In the genomic region with DNA sequence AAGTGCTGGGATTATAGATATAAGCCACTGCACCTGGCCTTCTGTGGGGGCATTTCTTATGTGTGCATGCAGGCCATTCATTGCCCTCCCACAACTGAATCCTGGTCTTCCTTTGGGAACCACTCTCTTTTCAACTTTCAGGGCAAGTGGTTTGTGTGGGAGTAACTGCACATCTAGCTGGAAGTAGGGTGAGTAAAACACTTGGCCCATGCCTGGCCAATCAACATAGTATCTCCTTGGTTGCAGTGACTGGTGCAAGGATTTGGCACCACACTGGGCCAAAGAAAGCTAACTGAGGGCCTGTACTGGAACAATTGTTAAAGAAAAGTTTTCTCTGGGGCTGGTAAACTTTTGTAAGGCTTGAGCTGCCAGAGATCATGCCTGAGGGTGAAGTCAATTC, we compare ENCODE assay signal across 23 cellular contexts.
DNase-seq lines count a peak whose midpoint lies in the region; ATAC-seq and TF ChIP-seq lines count a peak whose summit lies in the region.
"Had no signal": no experiment of that assay in that cellular context is flagged by ENCODE, and none has a peak within 500 bp of the region (broad histone marks: within the 10 kb centered on the region; RNA-seq: fewer than 3 reads in every experiment).

No MANE protein-coding gene starts in this region.

- no peaks in the 10 kb centered on the region for H3K27me3 Mint-ChIP-seq in activated CD8-positive, alpha-beta T cell treated with anti-CD3 and anti-CD28 coated beads, Interleukin-2, amount 10 ng/mL, durations not matched to agents 7 days and 5 days (ENCODE audit: low read depth)
- no peaks in the 10 kb centered on the region for H3K27me3 Mint-ChIP-seq in activated T-cell treated with anti-CD3 and anti-CD28 coated beads, Interleukin-2, amount 50 U/mL, for 24 hours
- H3K27me3 Mint-ChIP-seq: memory B cell had no signal

- no peak overlapping the region for H3K4me3 ChIP-seq in AG10803 (ENCODE audit: low read length)
- H3K4me3 ChIP-seq in esophagus muscularis mucosa, result no peak overlapping the region
- peak overlapping the region; percentile 1 for H3K4me3 ChIP-seq in osteoblast (ENCODE audit: insufficient read depth, low read length)
- H3K4me3 ChIP-seq: colonic mucosa, GM23338, heart right ventricle, uterus had no signal

- no peak for ATAC-seq in activated CD8-positive, alpha-beta T cell treated with anti-CD3 and anti-CD28 coated beads, Interleukin-2, amount 10 ng/mL, durations not matched to agents 7 days and 5 days
- ATAC-seq: GM23338, heart right ventricle, left colon, Right ventricle myocardium inferior, WTC11 had no signal

- DNase-seq in AG10803 (ENCODE audit: low read depth), result peak; percentile 35
- no peak for DNase-seq in RWPE1 (ENCODE audit: low spot score)
- DNase-seq in esophagus muscularis mucosa (ENCODE audit: extremely low spot score), result peak; percentile 81
- no peak for DNase-seq in osteoblast (ENCODE audit: insufficient read length, low spot score, missing footprints)
- no peak for DNase-seq in KBM-7
- DNase-seq in activated CD8-positive, alpha-beta T cell treated with anti-CD3 and anti-CD28 coated beads, Interleukin-2, amount 10 ng/mL, durations not matched to agents 7 days and 5 days, result no peak
- no peak for DNase-seq in ecto neural progenitor cell (ENCODE audit: low spot score)
- no peak for DNase-seq in activated T-cell treated with anti-CD3 and anti-CD28 coated beads, Interleukin-2, amount 50 U/mL, for 24 hours
- DNase-seq: activated CD8-positive, alpha-beta memory T cell treated with anti-CD3 and anti-CD28 coated beads, Interleukin-2, amount 50 U/mL, for 48 hours; colonic mucosa; COR-L47; DMS79; heart right ventricle; Karpas-422; left colon; NCI-H2029 treated with DMSO at 0.1 percent for 48 hours; NCI-H82; T1000; uterus had no signal

- H3K36me3 ChIP-seq in esophagus muscularis mucosa (no peaks in the 10 kb centered on the region), osteoblast (ENCODE audit: insufficient read depth, low read length) (no peaks in the 10 kb centered on the region)
- H3K36me3 ChIP-seq: colonic mucosa, heart right ventricle, uterus had no signal

- H3K9me3 ChIP-seq in esophagus muscularis mucosa (no peaks in the 10 kb centered on the region), osteoblast (ENCODE audit: low read depth, low read length) (no peaks in the 10 kb centered on the region)
- H3K9me3 ChIP-seq: colonic mucosa, heart right ventricle, uterus had no signal

- H3K27ac ChIP-seq in RWPE1 (peak overlapping the region; percentile 64; the same call in 1 of the 2 replicates), esophagus muscularis mucosa (replicated peaks in 1 of 4) (no peak overlapping the region), osteoblast (ENCODE audit: low read depth, low read length) (peak overlapping the region; percentile 74)
- H3K27ac ChIP-seq: colonic mucosa, heart right ventricle, uterus had no signal

- no peaks in the 10 kb centered on the region for H3K4me1 Mint-ChIP-seq in activated CD8-positive, alpha-beta T cell treated with anti-CD3 and anti-CD28 coated beads, Interleukin-2, amount 10 ng/mL, durations not matched to agents 7 days and 5 days (ENCODE audit: low read depth)
- H3K4me1 Mint-ChIP-seq in activated T-cell treated with anti-CD3 and anti-CD28 coated beads, Interleukin-2, amount 50 U/mL, for 24 hours (ENCODE audit: low read depth), result no peaks in the 10 kb centered on the region
- H3K4me1 Mint-ChIP-seq: GM23338, memory B cell had no signal

- no peak overlapping the region for H3K27ac Mint-ChIP-seq in activated CD8-positive, alpha-beta T cell treated with anti-CD3 and anti-CD28 coated beads, Interleukin-2, amount 10 ng/mL, durations not matched to agents 7 days and 5 days
- H3K27ac Mint-ChIP-seq in activated T-cell treated with anti-CD3 and anti-CD28 coated beads, Interleukin-2, amount 50 U/mL, for 24 hours, result no peak overlapping the region
- H3K27ac Mint-ChIP-seq: GM23338, memory B cell, WTC11 had no signal

- CTCF ChIA-PET in RWPE1 (lab: Yijun Ruan, JAX), result no interaction called here
- CTCF ChIA-PET in activated CD8-positive, alpha-beta T cell treated with anti-CD3 and anti-CD28 coated beads, Interleukin-2, amount 10 ng/mL, durations not matched to agents 7 days and 5 days (lab: Charles Lee), result no interaction called here

- H3K36me3 Mint-ChIP-seq in activated CD8-positive, alpha-beta T cell treated with anti-CD3 and anti-CD28 coated beads, Interleukin-2, amount 10 ng/mL, durations not matched to agents 7 days and 5 days (ENCODE audit: low read depth), result no peaks in the 10 kb centered on the region
- H3K36me3 Mint-ChIP-seq in activated T-cell treated with anti-CD3 and anti-CD28 coated beads, Interleukin-2, amount 50 U/mL, for 24 hours (ENCODE audit: low read depth), result no peaks in the 10 kb centered on the region
- H3K36me3 Mint-ChIP-seq: memory B cell, WTC11 had no signal

- TF ChIP-seq CTCF in AG10803 (conservative IDR thresholded peaks at IDR 0.05; ENCODE audit: low read length) (no peak), RWPE1 (conservative IDR thresholded peaks at IDR 0.05; ENCODE audit: low read depth) (no peak), esophagus muscularis mucosa (IDR thresholded peaks at IDR 0.05) (no peak), osteoblast (IDR thresholded peaks at IDR 0.05; ENCODE audit: extremely low read depth, low read depth, low read length) (no peak)

- no peaks in the 10 kb centered on the region for H4K20me1 ChIP-seq in osteoblast (ENCODE audit: insufficient read depth, low read length)

- in situ Hi-C loops in KBM-7 (cut with MboI; ENCODE audit: low pct_unique_long_range_greater_than_20kb, low sequenced_read_pairs), result loop anchor here (25.0 kb wide), 2 partner anchors 225 to 350 kb away; no protein-coding TSS in a partner anchor

- TF ChIP-seq EP300 in esophagus muscularis mucosa (IDR thresholded peaks at IDR 0.05), result no peak

- no peak overlapping the region for H2AFZ ChIP-seq in osteoblast (ENCODE audit: low read length)
- H2AFZ ChIP-seq: GM23338 had no signal

- no peaks in the 10 kb centered on the region for H3K9me3 Mint-ChIP-seq in activated CD8-positive, alpha-beta T cell treated with anti-CD3 and anti-CD28 coated beads, Interleukin-2, amount 10 ng/mL, durations not matched to agents 7 days and 5 days (ENCODE audit: insufficient read depth)
- H3K9me3 Mint-ChIP-seq in activated T-cell treated with anti-CD3 and anti-CD28 coated beads, Interleukin-2, amount 50 U/mL, for 24 hours, result no peaks in the 10 kb centered on the region
- H3K9me3 Mint-ChIP-seq: GM23338, memory B cell, WTC11 had no signal

- no peaks in the 10 kb centered on the region for H3K79me2 ChIP-seq in osteoblast (ENCODE audit: insufficient read depth, low read length)

- intact Hi-C loops in esophagus muscularis mucosa (cut with DNase I), result no loop called here

- no peaks in the 10 kb centered on the region for H3K27me3 ChIP-seq in esophagus muscularis mucosa
- H3K27me3 ChIP-seq in osteoblast (ENCODE audit: insufficient read depth, low read length), result peaks cover 3% of the 10 kb centered on the region
- H3K27me3 ChIP-seq: colonic mucosa, heart right ventricle, uterus had no signal

- H3K4me1 ChIP-seq in esophagus muscularis mucosa (peaks cover 0 to under 1% (median 0%) of the 10 kb centered on the region in 4 donors), osteoblast (ENCODE audit: insufficient read depth, low read length) (peaks cover 34% of the 10 kb centered on the region)
- H3K4me1 ChIP-seq: colonic mucosa, uterus had no signal

- no peak for TF ChIP-seq POLR2A in esophagus muscularis mucosa (IDR thresholded peaks at IDR 0.05; ENCODE audit: low read depth)

- peak overlapping the region; percentile 41 for H3K4me2 ChIP-seq in osteoblast (ENCODE audit: insufficient read depth, low read length)
- H3K4me2 ChIP-seq: GM23338 had no signal

- no peak overlapping the region for H3K4me3 Mint-ChIP-seq in activated CD8-positive, alpha-beta T cell treated with anti-CD3 and anti-CD28 coated beads, Interleukin-2, amount 10 ng/mL, durations not matched to agents 7 days and 5 days
- H3K4me3 Mint-ChIP-seq in activated T-cell treated with anti-CD3 and anti-CD28 coated beads, Interleukin-2, amount 50 U/mL, for 24 hours, result no peak overlapping the region
- H3K4me3 Mint-ChIP-seq: GM23338, memory B cell, WTC11 had no signal

- POLR2A ChIA-PET in RWPE1 (lab: Yijun Ruan, JAX; ENCODE audit: low non-redundant PET), result no interaction called here
- POLR2A ChIA-PET in activated CD8-positive, alpha-beta T cell treated with anti-CD3 and anti-CD28 coated beads, Interleukin-2, amount 10 ng/mL, durations not matched to agents 7 days and 5 days (lab: Charles Lee), result no interaction called here

Comparison
In these comparisons a context has a peak if more than half of its experiments do, and no peak if none do; other contexts are left out.
1. DNase-seq: peak in AG10803 (single experiment) and esophagus muscularis mucosa (single experiment); none in RWPE1 (single experiment), osteoblast (single experiment), KBM-7 (single experiment), activated CD8-positive, alpha-beta T cell treated with anti-CD3 and anti-CD28 coated beads, Interleukin-2, amount 10 ng/mL, durations not matched to agents 7 days and 5 days (single experiment), ecto neural progenitor cell (single experiment) and activated T-cell treated with anti-CD3 and anti-CD28 coated beads, Interleukin-2, amount 50 U/mL, for 24 hours (single experiment).
2. H3K27ac ChIP-seq: peak in RWPE1 (single experiment) and osteoblast (single experiment); none in esophagus muscularis mucosa (0 of 4).